In genomic region chr18:59358611-59359575, GRCh38 we compare ENCODE assay signal across 8 cellular contexts. TPM values are rescaled to one million over a fixed set of nuclear protein-coding genes. Genes with fewer than 3 reads are reported as not detected.
DNase-seq lines count a peak whose midpoint lies in the region; ATAC-seq and TF ChIP-seq lines count a peak whose summit lies in the region.

LMAN1 (minus strand) TSS chr18:59359265; CDS start chr18:59359244, 21 bp downstream.

- H3K27me3 Mint-ChIP-seq in T-helper 17 cell (no peaks in the 10 kb centered on the region), progenitor cell of endocrine pancreas (peaks cover 6% of the 10 kb centered on the region)

- TF ChIP-seq CTCF in left ventricle myocardium inferior (IDR thresholded peaks at IDR 0.05; ENCODE audit: borderline replicate concordance) (no peak), progenitor cell of endocrine pancreas (IDR thresholded peaks at IDR 0.05; ENCODE audit: unreplicated experiment) (no peak), upper lobe of right lung (IDR thresholded peaks at IDR 0.05) (no peak)

- ATAC-seq in GM18502 (IDR thresholded peaks at IDR 0.05; ENCODE audit: poor library complexity, unreplicated experiment) = peak; percentile 94
- peak; percentile 92 for ATAC-seq in HG02943 (IDR thresholded peaks at IDR 0.05; ENCODE audit: low read depth, unreplicated experiment)
- peak; percentile 87 for ATAC-seq in T-helper 17 cell
- peak; percentile 100 for ATAC-seq in upper lobe of right lung

- H3K9me3 Mint-ChIP-seq in progenitor cell of endocrine pancreas (ENCODE audit: low read depth) = no peaks in the 10 kb centered on the region

- intact Hi-C loops in left ventricle myocardium inferior (cut with micrococcal nuclease) (no loop called here), upper lobe of right lung (cut with DNase I) (no loop called here)

- H3K36me3 Mint-ChIP-seq in T-helper 17 cell (ENCODE audit: low read depth) (peaks cover 3% of the 10 kb centered on the region), progenitor cell of endocrine pancreas (ENCODE audit: insufficient read depth) (peaks cover 5% of the 10 kb centered on the region)

- peaks cover 17% of the 10 kb centered on the region for H3K4me1 Mint-ChIP-seq in T-helper 17 cell
- H3K4me1 Mint-ChIP-seq in progenitor cell of endocrine pancreas (ENCODE audit: low read depth) = peaks cover 15% of the 10 kb centered on the region

- H3K36me3 ChIP-seq in left ventricle myocardium inferior (peaks cover 23% of the 10 kb centered on the region), upper lobe of right lung (peaks cover 16% of the 10 kb centered on the region)

- H3K4me3 Mint-ChIP-seq in T-helper 17 cell (peak within 1 kb of the TSS; percentile 100), progenitor cell of endocrine pancreas (ENCODE audit: low read depth) (peak within 1 kb of the TSS; percentile 93)

- H3K27ac Mint-ChIP-seq in T-helper 17 cell = peak within 1 kb of the TSS; percentile 98
- peak within 1 kb of the TSS; percentile 99 for H3K27ac Mint-ChIP-seq in progenitor cell of endocrine pancreas

- H3K4me3 ChIP-seq in left ventricle myocardium inferior = peak within 1 kb of the TSS; percentile 96
- peak within 1 kb of the TSS; percentile 95 for H3K4me3 ChIP-seq in upper lobe of right lung

- H3K4me1 ChIP-seq in left ventricle myocardium inferior = peaks cover 44% of the 10 kb centered on the region
- H3K4me1 ChIP-seq in upper lobe of right lung = peaks cover 18% of the 10 kb centered on the region

- H3K9me3 ChIP-seq in T-helper 17 cell (ENCODE audit: control insufficient read depth, low read length, poor library complexity, severe bottlenecking) (no peaks in the 10 kb centered on the region), left ventricle myocardium inferior (replicated peaks) (no peaks in the 10 kb centered on the region), upper lobe of right lung (no peaks in the 10 kb centered on the region)

- H3K27ac ChIP-seq in left ventricle myocardium inferior (replicated peaks) (peak within 1 kb of the TSS; percentile 93), upper lobe of right lung (peak within 1 kb of the TSS; percentile 91)

- DNase-seq in NCI-H187 (lab: John Stamatoyannopoulos, UW) (peak; percentile 81 to 88), T-helper 17 cell (peak; percentile 84 to 94 (median 90)), amygdala (lab: John Stamatoyannopoulos, UW) (peak; percentile 55 to 97 (median 88)), left ventricle myocardium inferior (peak; percentile 97), progenitor cell of endocrine pancreas (ENCODE audit: low spot score, unreplicated experiment) (peak; percentile 96), upper lobe of right lung (peak; percentile 97)

- H3K27me3 ChIP-seq in left ventricle myocardium inferior (ENCODE audit: low read depth) (no peaks in the 10 kb centered on the region), upper lobe of right lung (no peaks in the 10 kb centered on the region)

RNA-seq across cellular contexts. Expression of gene LMAN1, which starts in this region (rescaled TPM):
- 10 to 100 TPM; 47.2 to 58.1 TPM for total RNA-seq in T-helper 17 cell
- 56.8 TPM for total RNA-seq in left ventricle myocardium inferior
- 78.2 and 79.2 TPM in 2 replicates for total RNA-seq in progenitor cell of endocrine pancreas
- 63.1 TPM for total RNA-seq in upper lobe of right lung

Comparison
In these comparisons a context has a peak if more than half of its experiments do, and no peak if none do; other contexts are left out.
1. Peak in every context shown above with its lines: DNase-seq, ATAC-seq, H3K4me3 ChIP-seq and H3K27ac ChIP-seq.